ENCODE assay signal across 26 cellular contexts in the genomic region with DNA sequence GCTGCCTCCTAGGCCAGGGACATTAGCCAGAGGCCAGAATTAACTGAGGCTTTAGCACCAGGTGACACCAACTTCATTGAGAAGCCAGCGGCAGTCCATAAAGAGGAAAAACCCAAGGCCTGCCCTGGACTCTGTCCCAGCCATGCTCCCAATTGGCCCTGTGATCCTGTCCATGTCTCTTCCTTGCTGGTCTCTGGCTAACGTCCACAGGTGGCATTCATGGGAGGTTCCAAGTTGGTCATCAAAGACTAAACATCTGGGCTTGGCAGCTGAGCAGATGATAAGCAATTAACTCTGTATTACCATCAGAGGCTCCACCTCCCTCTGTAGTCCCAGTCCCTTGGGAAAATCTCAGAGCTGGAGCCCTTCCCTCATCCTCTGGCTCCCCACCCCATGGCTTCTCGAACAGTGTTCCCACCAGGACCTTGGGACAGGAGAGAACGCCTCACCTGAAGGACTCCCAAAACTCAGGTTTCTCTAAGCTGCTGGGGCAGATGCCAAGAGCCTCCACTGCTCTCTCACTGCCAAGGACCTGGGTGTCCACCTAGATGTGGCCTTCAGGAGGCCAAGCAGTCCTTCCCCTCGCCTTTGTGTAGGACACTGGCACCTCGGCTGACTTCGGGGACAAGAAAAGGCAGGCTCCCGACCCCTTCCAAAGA. TPM values are rescaled to one million over a fixed set of nuclear protein-coding genes. Genes with fewer than 3 reads are reported as not detected.
DNase-seq lines count a peak whose midpoint lies in the region; ATAC-seq and TF ChIP-seq lines count a peak whose summit lies in the region.
"Had no signal": no experiment of that assay in that cellular context is flagged by ENCODE, and none has a peak within 500 bp of the region (broad histone marks: within the 10 kb centered on the region; RNA-seq: fewer than 3 reads in every experiment).

No MANE protein-coding gene starts in this region.

- no peak for ATAC-seq in HG03135 (IDR thresholded peaks at IDR 0.05; ENCODE audit: unreplicated experiment)
- ATAC-seq: left lobe of liver; natural killer cell treated with Interleukin-12 subunit alpha and Interleukin-12 subunit beta and Interleukin-15 and Interleukin-18, amount 100 ng/mL, for 72 hours; pancreas; right cardiac atrium had no signal

- H3K79me2 ChIP-seq in smooth muscle cell (ENCODE audit: low read depth), result no peaks in the 10 kb centered on the region

- peak; percentile 51 for DNase-seq in NCI-H82 (lab: John Stamatoyannopoulos, UW)
- no peak for DNase-seq in NCI-H82 treated with DMSO at 0.1 percent for 48 hours (lab: John Stamatoyannopoulos, UW; ENCODE audit: unreplicated experiment)
- DNase-seq in HFFc6, result no peak
- peak; percentile 31 for DNase-seq in endodermal cell
- DNase-seq in smooth muscle cell (lab: John Stamatoyannopoulos, UW; ENCODE audit: unreplicated experiment), result no peak
- DNase-seq in C1 segment of cervical spinal cord (lab: John Stamatoyannopoulos, UW), result no peak
- no peak for DNase-seq in RKO (ENCODE audit: low spot score)
- DNase-seq: 8988T; activated CD4-positive, alpha-beta T cell treated with anti-CD3 and anti-CD28 coated beads, Interleukin-2, amount 10 ng/mL, durations not matched to agents 24 days and 14 days; activated naive CD8-positive, alpha-beta T cell treated with anti-CD3 and anti-CD28 coated beads for 36 hours; CD8-positive, alpha-beta memory T cell; cerebellar nuclear complex; DMS53; MV-4-11; NCI-H1694; NCI-H2171 treated with DMSO at 0.1 percent for 48 hours had no signal

- no peak overlapping the region for H3K27ac ChIP-seq in endodermal cell (ENCODE audit: low read depth, low read length)
- H3K27ac ChIP-seq in smooth muscle cell (ENCODE audit: low read depth), result peak overlapping the region; percentile 98
- H3K27ac ChIP-seq: epithelial cell of prostate, VCaP had no signal

- WGBS in endodermal cell (ENCODE audit: insufficient coverage in 1 of 2, insufficient read length in 1 of 2), 2 experiments, result 87 to 98% methylated on average over 7 to 8 of the region's 8 CpGs
- WGBS in smooth muscle cell (ENCODE audit: low lambda C conversion rate), result 87% methylated on average over 8 of the region's 8 CpGs

- TF ChIP-seq CTCF in HFFc6 (IDR thresholded peaks at IDR 0.05) (no peak), endodermal cell (conservative IDR thresholded peaks at IDR 0.05) (no peak), smooth muscle cell (IDR thresholded peaks at IDR 0.05; ENCODE audit: borderline replicate concordance, insufficient read depth, poor library complexity, severe bottlenecking) (no peak)

- peaks cover 4% of the 10 kb centered on the region for H3K27me3 Mint-ChIP-seq in HFFc6 (ENCODE audit: insufficient read depth)
- H3K27me3 Mint-ChIP-seq in endodermal cell (ENCODE audit: insufficient read depth), result peaks cover 3% of the 10 kb centered on the region
- H3K27me3 Mint-ChIP-seq: activated CD4-positive, alpha-beta T cell treated with anti-CD3 and anti-CD28 coated beads, Interleukin-2, amount 10 ng/mL, durations not matched to agents 24 days and 14 days; activated naive CD8-positive, alpha-beta T cell treated with anti-CD3 and anti-CD28 coated beads for 36 hours; CD8-positive, alpha-beta memory T cell; natural killer cell treated with Interleukin-12 subunit alpha and Interleukin-12 subunit beta and Interleukin-15 and Interleukin-18, amount 100 ng/mL, for 72 hours had no signal

- H3K4me1 Mint-ChIP-seq in HFFc6 (ENCODE audit: low read depth) (peaks cover 58% of the 10 kb centered on the region), endodermal cell (peaks cover 1% of the 10 kb centered on the region)
- H3K4me1 Mint-ChIP-seq: activated CD4-positive, alpha-beta T cell treated with anti-CD3 and anti-CD28 coated beads, Interleukin-2, amount 10 ng/mL, durations not matched to agents 24 days and 14 days; activated naive CD8-positive, alpha-beta T cell treated with anti-CD3 and anti-CD28 coated beads for 36 hours; CD8-positive, alpha-beta memory T cell had no signal

- peak overlapping the region; percentile 43 for H3K27ac Mint-ChIP-seq in HFFc6
- H3K27ac Mint-ChIP-seq in endodermal cell, result no peak overlapping the region
- H3K27ac Mint-ChIP-seq: activated CD4-positive, alpha-beta T cell treated with anti-CD3 and anti-CD28 coated beads, Interleukin-2, amount 10 ng/mL, durations not matched to agents 24 days and 14 days; activated naive CD8-positive, alpha-beta T cell treated with anti-CD3 and anti-CD28 coated beads for 36 hours; activated T-helper 2 cell treated with anti-CD3 and anti-CD28 coated beads, Interferon-gamma antibody, Interleukin-2, Interleukin-4, amounts not matched to agents 10 μg/mL and 5 μg/mL and 100 μg/mL, durations not matched to agents 14 hours and 24 hours and 36 hours; mesothelial cell of epicardium had no signal

- H3K9me3 Mint-ChIP-seq in HFFc6 (peaks cover 5% of the 10 kb centered on the region), endodermal cell (no peaks in the 10 kb centered on the region)
- H3K9me3 Mint-ChIP-seq: activated CD4-positive, alpha-beta T cell treated with anti-CD3 and anti-CD28 coated beads, Interleukin-2, amount 10 ng/mL, durations not matched to agents 24 days and 14 days; activated naive CD8-positive, alpha-beta T cell treated with anti-CD3 and anti-CD28 coated beads for 36 hours; activated T-helper 2 cell treated with anti-CD3 and anti-CD28 coated beads, Interferon-gamma antibody, Interleukin-2, Interleukin-4, amounts not matched to agents 10 μg/mL and 5 μg/mL and 100 μg/mL, durations not matched to agents 14 hours and 24 hours and 36 hours; CD8-positive, alpha-beta memory T cell; mesothelial cell of epicardium; natural killer cell treated with Interleukin-12 subunit alpha and Interleukin-12 subunit beta and Interleukin-15 and Interleukin-18, amount 100 ng/mL, for 72 hours had no signal

- H3K36me3 Mint-ChIP-seq in HFFc6 (ENCODE audit: low read depth) (peaks cover 21% of the 10 kb centered on the region), endodermal cell (ENCODE audit: low read depth) (no peaks in the 10 kb centered on the region)
- H3K36me3 Mint-ChIP-seq: activated naive CD8-positive, alpha-beta T cell treated with anti-CD3 and anti-CD28 coated beads for 36 hours; mesothelial cell of epicardium had no signal

- H3K4me3 ChIP-seq in endodermal cell (ENCODE audit: low read length) (no peak overlapping the region), smooth muscle cell (no peak overlapping the region)
- H3K4me3 ChIP-seq: pancreas had no signal

- H3K9ac ChIP-seq in endodermal cell (ENCODE audit: extremely low read depth, low read length, poor library complexity, severe bottlenecking) (no peak overlapping the region), smooth muscle cell (ENCODE audit: low read depth) (no peak overlapping the region)

- H3K27me3 ChIP-seq in endodermal cell (ENCODE audit: control insufficient read depth, insufficient read depth, low read length, poor library complexity, severe bottlenecking) (no peaks in the 10 kb centered on the region), smooth muscle cell (ENCODE audit: low read depth) (no peaks in the 10 kb centered on the region)
- H3K27me3 ChIP-seq: pancreas had no signal

- H4K20me1 ChIP-seq in smooth muscle cell (ENCODE audit: low read depth), result no peaks in the 10 kb centered on the region

- H3K4me1 ChIP-seq in endodermal cell (ENCODE audit: control insufficient read depth, insufficient read depth, low read length) (no peaks in the 10 kb centered on the region), smooth muscle cell (ENCODE audit: low read depth) (peaks cover 18% of the 10 kb centered on the region)
- H3K4me1 ChIP-seq: pancreas had no signal

- H3F3A ChIP-seq in smooth muscle cell (ENCODE audit: low read depth), result peaks cover 14% of the 10 kb centered on the region

- H2AFZ ChIP-seq in smooth muscle cell (ENCODE audit: low read depth), result no peak overlapping the region

- H3K36me3 ChIP-seq in endodermal cell (ENCODE audit: control insufficient read depth, insufficient read depth, low read length) (no peaks in the 10 kb centered on the region), smooth muscle cell (ENCODE audit: low read depth) (no peaks in the 10 kb centered on the region)
- H3K36me3 ChIP-seq: pancreas had no signal

- H3K4me2 ChIP-seq in smooth muscle cell, result peak overlapping the region; percentile 66

- no peaks in the 10 kb centered on the region for H3K9me3 ChIP-seq in endodermal cell (ENCODE audit: control insufficient read depth, low read length)
- H3K9me3 ChIP-seq in smooth muscle cell (replicated peaks; ENCODE audit: low read depth), result no peaks in the 10 kb centered on the region
- H3K9me3 ChIP-seq: pancreas had no signal

- no peak overlapping the region for H3K4me3 Mint-ChIP-seq in HFFc6
- no peak overlapping the region for H3K4me3 Mint-ChIP-seq in endodermal cell
- H3K4me3 Mint-ChIP-seq: activated CD4-positive, alpha-beta T cell treated with anti-CD3 and anti-CD28 coated beads, Interleukin-2, amount 10 ng/mL, durations not matched to agents 24 days and 14 days; activated naive CD8-positive, alpha-beta T cell treated with anti-CD3 and anti-CD28 coated beads for 36 hours; CD8-positive, alpha-beta memory T cell; mesothelial cell of epicardium; natural killer cell treated with Interleukin-12 subunit alpha and Interleukin-12 subunit beta and Interleukin-15 and Interleukin-18, amount 100 ng/mL, for 72 hours had no signal

RNA-seq across cellular contexts. Expression of gene GOLGA6A, which starts 40.4 kb away (rescaled TPM):
- total RNA-seq in HFFc6 (2021; fragmentation: NEBNext Ultra II Directional; extraction: Animal tissue kit (Norgen Biotek cat#: 25700)), result not detected
- total RNA-seq in endodermal cell (under 1 TPM; 0.75 to 0.86 TPM), smooth muscle cell (0.09 and 0.13 TPM in 2 replicates)
- 0.14 TPM for polyA plus RNA-seq in endodermal cell (2013, experiment 1 of 2)
- 0.12 TPM for polyA plus RNA-seq in endodermal cell (2013, experiment 2 of 2)
- polyA plus RNA-seq in smooth muscle cell, result 0.14 TPM in 1 of 2 replicates, not detected in the other
- total RNA-seq: activated CD4-positive, alpha-beta T cell treated with anti-CD3 and anti-CD28 coated beads, Interleukin-2, amount 10 ng/mL, durations not matched to agents 24 days and 14 days; activated naive CD8-positive, alpha-beta T cell treated with anti-CD3 and anti-CD28 coated beads for 36 hours; activated T-helper 2 cell treated with anti-CD3 and anti-CD28 coated beads, Interferon-gamma antibody, Interleukin-2, Interleukin-4, amounts not matched to agents 10 μg/mL and 5 μg/mL and 100 μg/mL, durations not matched to agents 14 hours and 24 hours and 36 hours; natural killer cell treated with Interleukin-12 subunit alpha and Interleukin-12 subunit beta and Interleukin-15 and Interleukin-18, amount 100 ng/mL, for 72 hours; pancreas; right cardiac atrium; ureter had no signal
- polyA plus RNA-seq: CD8-positive, alpha-beta memory T cell; pancreas; right cardiac atrium had no signal

RNA-seq across cellular contexts. Expression of gene PML, which starts 47.4 kb away (rescaled TPM):
- total RNA-seq in HFFc6 (2021; fragmentation: NEBNext Ultra II Directional; extraction: Animal tissue kit (Norgen Biotek cat#: 25700)), result 10 to 100 TPM; 45.2 to 51.8 (median 47.5) TPM
- total RNA-seq in endodermal cell, result 10 to 100 TPM; 26.5 to 28.9 TPM
- 25.5 TPM for polyA plus RNA-seq in endodermal cell (2013, experiment 1 of 2)
- 23.7 TPM for polyA plus RNA-seq in endodermal cell (2013, experiment 2 of 2)
- 21.6 and 34.1 TPM in 2 replicates for total RNA-seq in smooth muscle cell
- 33.7 and 39.4 TPM in 2 replicates for polyA plus RNA-seq in smooth muscle cell

RNA-seq across cellular contexts. Expression of gene STOML1, which starts 49.8 kb away (rescaled TPM):
- total RNA-seq in HFFc6 (2021; fragmentation: NEBNext Ultra II Directional; extraction: Animal tissue kit (Norgen Biotek cat#: 25700)), result 10 to 100 TPM; 21.4 to 30.6 (median 24.7) TPM
- 1 to 10 TPM; 4.4 to 5.5 TPM for total RNA-seq in endodermal cell
- polyA plus RNA-seq in endodermal cell (2013, experiment 1 of 2), result 7.9 TPM
- polyA plus RNA-seq in endodermal cell (2013, experiment 2 of 2), result 6.8 TPM
- total RNA-seq in smooth muscle cell, result 9.3 and 12.4 TPM in 2 replicates
- polyA plus RNA-seq in smooth muscle cell, result 23.7 and 27.5 TPM in 2 replicates

Comparison
In these comparisons a context has a peak if more than half of its experiments do, and no peak if none do; other contexts are left out.
1. DNase-seq: peak in NCI-H82 (single experiment) and endodermal cell (single experiment); none in NCI-H82 treated with DMSO at 0.1 percent for 48 hours (single experiment), HFFc6 (single experiment), smooth muscle cell (single experiment), C1 segment of cervical spinal cord (0 of 14) and RKO (single experiment).